In genomic region chr14:20413785-20414117, GRCh38 we compare ENCODE assay signal across 8 cellular contexts. TPM values are rescaled to one million over a fixed set of nuclear protein-coding genes. Genes with fewer than 3 reads are reported as not detected.
DNase-seq lines count a peak whose midpoint lies in the region; ATAC-seq and TF ChIP-seq lines count a peak whose summit lies in the region.

No MANE protein-coding gene starts in this region.

- no peak overlapping the region for H3K23ac ChIP-seq in mesendoderm (ENCODE audit: low read length)

- DNase-seq in SJCRH30 (peak in 1 of 2 experiments; percentile 22), dermis blood vessel endothelial cell (peak; percentile 55), mesendoderm (peak; percentile 29), upper lobe of right lung (no peak), cortex of kidney (lab: John Stamatoyannopoulos, UW) (no peak)

- H3K18ac ChIP-seq in mesendoderm (ENCODE audit: low read length) = peak overlapping the region; percentile 73

- H3K27ac ChIP-seq in SJCRH30 (peak overlapping the region; percentile 43), mesendoderm (ENCODE audit: low read depth, low read length) (peak overlapping the region; percentile 92), upper lobe of right lung (peak overlapping the region; percentile 94)

- peak overlapping the region; percentile 33 for H4K5ac ChIP-seq in mesendoderm (ENCODE audit: low read length)

- H4K8ac ChIP-seq in mesendoderm (ENCODE audit: low read depth, low read length) = peak overlapping the region; percentile 76

- H2BK15ac ChIP-seq in mesendoderm (replicated peaks; ENCODE audit: low read depth) = peak overlapping the region; percentile 97

- H2BK5ac ChIP-seq in mesendoderm (ENCODE audit: low read length) = no peak overlapping the region

- H3K4me1 ChIP-seq in SJCRH30 (no peaks in the 10 kb centered on the region), mesendoderm (ENCODE audit: control insufficient read depth, low read depth, low read length) (no peaks in the 10 kb centered on the region), upper lobe of right lung (peaks cover 18% of the 10 kb centered on the region)

- no peak overlapping the region for H3K4ac ChIP-seq in mesendoderm (ENCODE audit: low read depth, low read length)

- H3K4me3 ChIP-seq in SJCRH30 (peak overlapping the region; percentile 70), mesendoderm (ENCODE audit: low read length) (peak overlapping the region; percentile 65), upper lobe of right lung (peak overlapping the region; percentile 83)

- no peak overlapping the region for H2BK120ac ChIP-seq in mesendoderm (ENCODE audit: low read depth, low read length)

- H3K79me1 ChIP-seq in mesendoderm (ENCODE audit: low read length) = peaks cover 3% of the 10 kb centered on the region

- no CpG with 5 or more reads among the region's 8 CpGs for WGBS in mesendoderm (ENCODE audit: extremely low coverage, insufficient coverage, low lambda C conversion rate)

- no peak for TF ChIP-seq CTCF in upper lobe of right lung (IDR thresholded peaks at IDR 0.05)

- H3K79me2 ChIP-seq in mesendoderm (ENCODE audit: control insufficient read depth, insufficient read depth, low read length) = peaks cover 2% of the 10 kb centered on the region

- peak overlapping the region; percentile 76 for H3K4me2 ChIP-seq in mesendoderm (ENCODE audit: low read length)

- no peak overlapping the region for H2AK5ac ChIP-seq in mesendoderm (ENCODE audit: low read length)

- intact Hi-C loops in upper lobe of right lung (cut with DNase I) = no loop called here

- H3K36me3 ChIP-seq in SJCRH30 (no peaks in the 10 kb centered on the region), mesendoderm (ENCODE audit: control insufficient read depth, insufficient read depth, low read length) (no peaks in the 10 kb centered on the region), upper lobe of right lung (no peaks in the 10 kb centered on the region)

- H3K9ac ChIP-seq in mesendoderm (ENCODE audit: low read length) = peak overlapping the region; percentile 83

- H3K9me3 ChIP-seq in SJCRH30 (replicated peaks) (no peaks in the 10 kb centered on the region), upper lobe of right lung (no peaks in the 10 kb centered on the region)

- peak overlapping the region; percentile 91 for H3K56ac ChIP-seq in mesendoderm (ENCODE audit: low read length)

- peak; percentile 40 for ATAC-seq in GM18502 (IDR thresholded peaks at IDR 0.05; ENCODE audit: poor library complexity, unreplicated experiment)
- ATAC-seq in HG02763 (IDR thresholded peaks at IDR 0.05; ENCODE audit: unreplicated experiment) = peak; percentile 34
- ATAC-seq in upper lobe of right lung = peak; percentile 20
- ATAC-seq in GM18858 (IDR thresholded peaks at IDR 0.05; ENCODE audit: unreplicated experiment) = no peak

- H3K27me3 ChIP-seq in SJCRH30 = no peaks in the 10 kb centered on the region
- H3K27me3 ChIP-seq in mesendoderm (ENCODE audit: insufficient read depth, low read length, poor library complexity) = no peaks in the 10 kb centered on the region
- H3K27me3 ChIP-seq in upper lobe of right lung = no peaks in the 10 kb centered on the region

RNA-seq across cellular contexts. Expression of gene TEP1, which starts 0.5 kb away (rescaled TPM):
- 7.2 and 8.8 TPM in 2 replicates for total RNA-seq in SJCRH30 (2014; rRNA removed; shearing (Covaris generic))
- total RNA-seq in dermis blood vessel endothelial cell (36.2 and 56.0 TPM in 2 replicates), upper lobe of right lung (48.9 TPM)
- polyA plus RNA-seq in mesendoderm (2013, experiment 1 of 2) = 5.2 TPM
- polyA plus RNA-seq in mesendoderm (2013, experiment 2 of 2) = 4.5 TPM

RNA-seq across cellular contexts. Expression of gene KLHL33, which starts 22.2 kb away (rescaled TPM):
- total RNA-seq in SJCRH30 (2014; rRNA removed; shearing (Covaris generic)) = not detected in 2 replicates
- 0.09 and 0.17 TPM in 2 replicates for total RNA-seq in dermis blood vessel endothelial cell
- polyA plus RNA-seq in mesendoderm (2013, experiment 1 of 2) = 0.03 TPM
- 0.03 TPM for polyA plus RNA-seq in mesendoderm (2013, experiment 2 of 2)
- 0.29 TPM for total RNA-seq in upper lobe of right lung

RNA-seq across cellular contexts. Expression of gene OSGEP, which starts 40.9 kb away (rescaled TPM):
- 27.2 and 34.1 TPM in 2 replicates for total RNA-seq in SJCRH30 (2014; rRNA removed; shearing (Covaris generic))
- 30.7 and 86.3 TPM in 2 replicates for total RNA-seq in dermis blood vessel endothelial cell
- 22.5 TPM for polyA plus RNA-seq in mesendoderm (2013, experiment 1 of 2)
- polyA plus RNA-seq in mesendoderm (2013, experiment 2 of 2) = 23.3 TPM
- 33.8 TPM for total RNA-seq in upper lobe of right lung

RNA-seq across cellular contexts. Expression of gene APEX1, which starts 41.3 kb away (rescaled TPM):
- 221 and 235 TPM in 2 replicates for total RNA-seq in SJCRH30 (2014; rRNA removed; shearing (Covaris generic))
- 63.1 and 83.3 TPM in 2 replicates for total RNA-seq in dermis blood vessel endothelial cell
- polyA plus RNA-seq in mesendoderm (2013, experiment 1 of 2) = 537 TPM
- polyA plus RNA-seq in mesendoderm (2013, experiment 2 of 2) = 535 TPM
- 101 TPM for total RNA-seq in upper lobe of right lung

RNA-seq across cellular contexts. Expression of gene PIP4P1, which starts 47.5 kb away (rescaled TPM):
- 24.2 and 25.0 TPM in 2 replicates for total RNA-seq in SJCRH30 (2014; rRNA removed; shearing (Covaris generic))
- 16.9 and 26.9 TPM in 2 replicates for total RNA-seq in dermis blood vessel endothelial cell
- 19.1 TPM for polyA plus RNA-seq in mesendoderm (2013, experiment 1 of 2)
- polyA plus RNA-seq in mesendoderm (2013, experiment 2 of 2) = 19.4 TPM
- total RNA-seq in upper lobe of right lung = 40.2 TPM

Comparison
In these comparisons a context has a peak if more than half of its experiments do, and no peak if none do; other contexts are left out.
1. DNase-seq: peak in dermis blood vessel endothelial cell (single experiment) and mesendoderm (single experiment); none in upper lobe of right lung (single experiment) and cortex of kidney (single experiment).
2. H3K27ac ChIP-seq: peak in every context shown above with its lines; median percentile 94 in upper lobe of right lung; 92 in mesendoderm; 43 in SJCRH30.
3. Peak in every context shown above with its lines, with median percentiles within 50 percentile points of each other: H3K4me3 ChIP-seq.